Comparison of ENCODE assay signal across 8 cellular contexts in genomic region chr6:131694832-131695426, GRCh38. TPM values are rescaled to one million over a fixed set of nuclear protein-coding genes. Genes with fewer than 3 reads are reported as not detected.
DNase-seq lines count a peak whose midpoint lies in the region; ATAC-seq and TF ChIP-seq lines count a peak whose summit lies in the region.

No MANE protein-coding gene starts in this region.

- no peaks in the 10 kb centered on the region for H3K27me3 ChIP-seq in cardiac muscle cell

- DNase-seq in DMS114 treated with DMSO at 0.1 percent for 48 hours (lab: John Stamatoyannopoulos, UW; ENCODE audit: unreplicated experiment), result peak; percentile 16
- DNase-seq in GM19240 (ENCODE audit: insufficient read length, low spot score), result peak; percentile 22
- DNase-seq in NCI-H524 treated with DMSO at 0.1 percent for 48 hours (lab: John Stamatoyannopoulos, UW), result peak; percentile 39
- peak in 1 of 2 donors; percentile 29 for DNase-seq in activated naive CD4-positive, alpha-beta T cell treated with anti-CD3 and anti-CD28 coated beads, Interleukin-2, amount 50 U/mL, for 72 hours (ENCODE audit: low spot score in 2 of 2)
- DNase-seq in cardiac muscle cell (ENCODE audit: low read depth in 1 of 2, low spot score in 1 of 2), result peak; percentile 77 to 78
- DNase-seq in putamen (ENCODE audit: low spot score), result peak; percentile 14

- no peaks in the 10 kb centered on the region for H3K9me3 ChIP-seq in cardiac muscle cell (ENCODE audit: low read depth)

- no peaks in the 10 kb centered on the region for H3K36me3 ChIP-seq in cardiac muscle cell

- H3K27ac Mint-ChIP-seq in activated naive CD4-positive, alpha-beta T cell treated with anti-CD3 and anti-CD28 coated beads, Interleukin-2, amount 50 U/mL, for 72 hours, result no peak overlapping the region

- no peaks in the 10 kb centered on the region for H3K9me3 Mint-ChIP-seq in activated naive CD4-positive, alpha-beta T cell treated with anti-CD3 and anti-CD28 coated beads, Interleukin-2, amount 50 U/mL, for 72 hours

- H3K27ac ChIP-seq in cardiac muscle cell, result no peak overlapping the region

- no peaks in the 10 kb centered on the region for H3K4me1 ChIP-seq in cardiac muscle cell (ENCODE audit: low read depth)

- ATAC-seq in HG03159 (IDR thresholded peaks at IDR 0.05; ENCODE audit: unreplicated experiment), result peak; percentile 95
- ATAC-seq in activated naive CD4-positive, alpha-beta T cell treated with anti-CD3 and anti-CD28 coated beads, Interleukin-2, amount 50 U/mL, for 72 hours, result peak; percentile 59 to 84
- ATAC-seq in HG02763 (IDR thresholded peaks at IDR 0.05; ENCODE audit: unreplicated experiment), result no peak

- TF ChIP-seq CTCF in cardiac muscle cell (IDR thresholded peaks at IDR 0.05; ENCODE audit: low read depth, low read length), result peak; percentile 94

- H3K36me3 Mint-ChIP-seq in activated naive CD4-positive, alpha-beta T cell treated with anti-CD3 and anti-CD28 coated beads, Interleukin-2, amount 50 U/mL, for 72 hours, result no peaks in the 10 kb centered on the region

- no peak overlapping the region for H3K4me3 ChIP-seq in cardiac muscle cell

RNA-seq across cellular contexts. Expression of gene OR2A4, which starts 6.3 kb away (rescaled TPM):
- total RNA-seq in activated naive CD4-positive, alpha-beta T cell treated with anti-CD3 and anti-CD28 coated beads, Interleukin-2, amount 50 U/mL, for 72 hours, result not detected
- total RNA-seq in cardiac muscle cell, result not detected in 2 replicates
- polyA plus RNA-seq in cardiac muscle cell, result not detected in 2 replicates

RNA-seq across cellular contexts. Expression of gene CTAGE9, which starts 15.9 kb away (rescaled TPM):
- not detected for total RNA-seq in activated naive CD4-positive, alpha-beta T cell treated with anti-CD3 and anti-CD28 coated beads, Interleukin-2, amount 50 U/mL, for 72 hours
- not detected in 2 replicates for total RNA-seq in cardiac muscle cell
- not detected in 2 replicates for polyA plus RNA-seq in cardiac muscle cell

RNA-seq across cellular contexts. Expression of gene ENPP3, which starts 57.8 kb away (rescaled TPM):
- 1 to 10 TPM in 1 of 2 donors, under 1 TPM in 1; 0.18 to 1.4 TPM for total RNA-seq in activated naive CD4-positive, alpha-beta T cell treated with anti-CD3 and anti-CD28 coated beads, Interleukin-2, amount 50 U/mL, for 72 hours
- total RNA-seq in cardiac muscle cell, result 0.09 and 0.39 TPM in 2 replicates
- polyA plus RNA-seq in cardiac muscle cell, result 0.07 and 0.55 TPM in 2 replicates
